Comparison of ENCODE assay signal across 17 cellular contexts in the genomic region with DNA sequence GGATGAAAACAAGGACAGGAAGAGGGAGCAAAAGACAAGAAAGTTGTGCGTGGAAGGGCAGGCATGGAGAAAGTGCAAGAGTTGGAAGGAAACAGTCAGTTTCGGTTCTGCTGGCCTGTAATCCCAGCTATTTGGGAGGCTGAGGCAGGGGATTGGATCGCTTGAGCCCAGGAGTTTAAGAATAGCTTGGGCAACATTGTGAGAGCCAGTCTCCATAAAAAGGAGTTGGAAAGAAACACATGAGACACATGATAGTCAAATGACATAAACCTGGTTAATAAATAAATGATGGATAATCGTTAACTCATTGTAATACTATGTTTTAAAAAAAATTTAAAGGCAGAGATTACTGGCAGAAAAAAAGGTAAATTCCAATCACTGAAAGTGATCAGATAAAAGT.
"Had no signal": no experiment of that assay in that cellular context is flagged by ENCODE, and none has a peak within 500 bp of the region (broad histone marks: within the 10 kb centered on the region; RNA-seq: fewer than 3 reads in every experiment).

No MANE protein-coding gene starts in this region.

- ATAC-seq: foreskin keratinocyte; heart left ventricle; left cardiac atrium; lower lobe of right lung; natural killer cell treated with Interleukin-12 subunit alpha and Interleukin-12 subunit beta and Interleukin-15 and Interleukin-18, amount 100 ng/mL, for 72 hours; right cardiac atrium had no signal

- H3K27ac ChIP-seq: epithelial cell of prostate, foreskin keratinocyte, heart left ventricle, left ventricle myocardium inferior, lower lobe of right lung, thyroid gland had no signal

- DNase-seq: effector memory CD4-positive, alpha-beta T cell; foreskin keratinocyte; heart left ventricle; hypothalamus; left cardiac atrium; left ventricle myocardium inferior; lower lobe of right lung; midbrain; right cardiac atrium; small intestine; stimulated activated CD4-positive, alpha-beta T cell treated with anti-CD3 and anti-CD28 coated beads, Interleukin-12 subunit alpha, Interleukin-12 subunit beta, amount 100 ng/mL, for 4 hours; stimulated activated naive CD4-positive, alpha-beta T cell; thyroid gland had no signal

- H3K4me3 Mint-ChIP-seq: memory B cell; natural killer cell treated with Interleukin-12 subunit alpha and Interleukin-12 subunit beta and Interleukin-15 and Interleukin-18, amount 100 ng/mL, for 72 hours; type B pancreatic cell had no signal

- H3K27me3 ChIP-seq: thyroid gland had no signal

- H3K36me3 Mint-ChIP-seq: memory B cell; natural killer cell treated with Interleukin-12 subunit alpha and Interleukin-12 subunit beta and Interleukin-15 and Interleukin-18, amount 100 ng/mL, for 72 hours; type B pancreatic cell had no signal

- H3K4me1 ChIP-seq: foreskin keratinocyte, heart left ventricle, left ventricle myocardium inferior, lower lobe of right lung, thyroid gland had no signal

- H3K4me3 ChIP-seq: heart left ventricle, left ventricle myocardium inferior, lower lobe of right lung, thyroid gland had no signal

- H3K27ac Mint-ChIP-seq: memory B cell; natural killer cell treated with Interleukin-12 subunit alpha and Interleukin-12 subunit beta and Interleukin-15 and Interleukin-18, amount 100 ng/mL, for 72 hours; type B pancreatic cell had no signal

- H3K36me3 ChIP-seq: heart left ventricle, left ventricle myocardium inferior, lower lobe of right lung, thyroid gland had no signal

- H3K9me3 Mint-ChIP-seq: memory B cell; natural killer cell treated with Interleukin-12 subunit alpha and Interleukin-12 subunit beta and Interleukin-15 and Interleukin-18, amount 100 ng/mL, for 72 hours; type B pancreatic cell had no signal

- H3K4me1 Mint-ChIP-seq: memory B cell had no signal
